Comparison of ENCODE assay signal across 1 cellular context in the genomic region with DNA sequence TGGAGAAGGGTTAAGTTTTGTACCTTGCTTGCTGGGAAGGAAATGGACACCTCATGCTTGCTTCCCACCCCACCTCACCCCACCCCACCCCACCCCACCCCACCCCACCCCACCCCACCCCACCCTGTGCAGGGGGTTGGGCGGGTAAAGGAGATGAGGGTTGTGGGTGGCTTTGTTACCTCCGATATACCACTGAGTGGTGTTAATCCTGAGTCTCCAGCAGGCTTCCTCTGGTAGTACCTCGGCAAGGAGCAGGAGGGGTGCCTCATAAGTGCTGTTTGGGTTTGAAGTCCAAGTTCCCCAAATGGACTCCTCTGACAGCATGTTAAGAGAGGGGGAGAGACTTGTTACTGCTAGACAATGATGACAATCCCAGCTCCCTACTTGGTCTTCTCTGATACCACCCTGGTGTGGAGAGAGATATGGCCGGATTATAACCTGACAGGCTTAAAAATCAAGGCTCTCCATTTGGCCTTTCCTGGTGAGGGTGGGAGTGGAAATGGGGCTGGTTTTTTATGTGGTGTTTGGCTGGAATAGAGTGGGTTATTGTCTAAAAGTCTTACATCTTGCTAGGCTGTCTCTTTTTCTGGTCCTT.
TF ChIP-seq lines count a peak whose summit lies in the region.

No MANE protein-coding gene starts in this region.

TF ChIP-seq in K562, 482 proteins besides CTCF, POLR2A, EP300 and RAD21 (continued from another document):
- TF ChIP-seq, protein P1, sequence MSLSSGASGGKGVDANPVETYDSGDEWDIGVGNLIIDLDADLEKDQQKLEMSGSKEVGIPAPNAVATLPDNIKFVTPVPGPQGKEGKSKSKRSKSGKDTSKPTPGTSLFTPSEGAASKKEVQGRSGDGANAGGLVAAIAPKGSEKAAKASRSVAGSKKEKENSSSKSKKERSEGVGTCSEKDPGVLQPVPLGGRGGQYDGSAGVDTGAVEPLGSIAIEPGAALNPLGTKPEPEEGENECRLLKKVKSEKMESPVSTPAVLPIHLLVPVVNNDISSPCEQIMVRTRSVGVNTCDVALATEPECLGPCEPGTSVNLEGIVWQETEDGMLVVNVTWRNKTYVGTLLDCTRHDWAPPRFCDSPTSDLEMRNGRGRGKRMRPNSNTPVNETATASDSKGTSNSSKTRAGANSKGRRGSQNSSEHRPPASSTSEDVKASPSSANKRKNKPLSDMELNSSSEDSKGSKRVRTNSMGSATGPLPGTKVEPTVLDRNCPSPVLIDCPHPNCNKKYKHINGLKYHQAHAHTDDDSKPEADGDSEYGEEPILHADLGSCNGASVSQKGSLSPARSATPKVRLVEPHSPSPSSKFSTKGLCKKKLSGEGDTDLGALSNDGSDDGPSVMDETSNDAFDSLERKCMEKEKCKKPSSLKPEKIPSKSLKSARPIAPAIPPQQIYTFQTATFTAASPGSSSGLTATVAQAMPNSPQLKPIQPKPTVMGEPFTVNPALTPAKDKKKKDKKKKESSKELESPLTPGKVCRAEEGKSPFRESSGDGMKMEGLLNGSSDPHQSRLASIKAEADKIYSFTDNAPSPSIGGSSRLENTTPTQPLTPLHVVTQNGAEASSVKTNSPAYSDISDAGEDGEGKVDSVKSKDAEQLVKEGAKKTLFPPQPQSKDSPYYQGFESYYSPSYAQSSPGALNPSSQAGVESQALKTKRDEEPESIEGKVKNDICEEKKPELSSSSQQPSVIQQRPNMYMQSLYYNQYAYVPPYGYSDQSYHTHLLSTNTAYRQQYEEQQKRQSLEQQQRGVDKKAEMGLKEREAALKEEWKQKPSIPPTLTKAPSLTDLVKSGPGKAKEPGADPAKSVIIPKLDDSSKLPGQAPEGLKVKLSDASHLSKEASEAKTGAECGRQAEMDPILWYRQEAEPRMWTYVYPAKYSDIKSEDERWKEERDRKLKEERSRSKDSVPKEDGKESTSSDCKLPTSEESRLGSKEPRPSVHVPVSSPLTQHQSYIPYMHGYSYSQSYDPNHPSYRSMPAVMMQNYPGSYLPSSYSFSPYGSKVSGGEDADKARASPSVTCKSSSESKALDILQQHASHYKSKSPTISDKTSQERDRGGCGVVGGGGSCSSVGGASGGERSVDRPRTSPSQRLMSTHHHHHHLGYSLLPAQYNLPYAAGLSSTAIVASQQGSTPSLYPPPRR (CRISPR knock-in tag; IDR thresholded peaks at IDR 0.05; ENCODE audit: borderline replicate concordance): no peak
- TF ChIP-seq HNRNPH1 (optimal IDR thresholded peaks at IDR 0.05; ENCODE audit: low read depth, low read length) (no peak), RCOR1 (IDR thresholded peaks at IDR 0.05; ENCODE audit: borderline replicate concordance in 1 of 2, low read depth in 2 of 2, low read length in 2 of 2) (peak in 1 of 2 experiments; percentile 63; a peak in 1 of 4 replicates), ZFX (CRISPR knock-in tag; IDR thresholded peaks at IDR 0.05) (no peak), ATF7 (IDR thresholded peaks at IDR 0.05) (no peak), SP2 (IDR thresholded peaks at IDR 0.05; ENCODE audit: extremely low read depth, low read depth, low read length, poor library complexity, severe bottlenecking) (no peak), ZNF354B (CRISPR knock-in tag; IDR thresholded peaks at IDR 0.05) (no peak), MAZ (CRISPR knock-in tag; conservative IDR thresholded peaks at IDR 0.05 in 1 of 2, IDR thresholded peaks at IDR 0.05 in 1 of 2) (no peak), PRMT5 (CRISPR knock-in tag; IDR thresholded peaks at IDR 0.05) (no peak), EHMT2 (IDR thresholded peaks at IDR 0.05) (no peak), E2F8 (IDR thresholded peaks at IDR 0.05; ENCODE audit: low read depth, partially characterized antibody) (no peak), ZC3H4 (CRISPR knock-in tag; IDR thresholded peaks at IDR 0.05; ENCODE audit: borderline replicate concordance) (no peak)
- TF ChIP-seq, protein P2, sequence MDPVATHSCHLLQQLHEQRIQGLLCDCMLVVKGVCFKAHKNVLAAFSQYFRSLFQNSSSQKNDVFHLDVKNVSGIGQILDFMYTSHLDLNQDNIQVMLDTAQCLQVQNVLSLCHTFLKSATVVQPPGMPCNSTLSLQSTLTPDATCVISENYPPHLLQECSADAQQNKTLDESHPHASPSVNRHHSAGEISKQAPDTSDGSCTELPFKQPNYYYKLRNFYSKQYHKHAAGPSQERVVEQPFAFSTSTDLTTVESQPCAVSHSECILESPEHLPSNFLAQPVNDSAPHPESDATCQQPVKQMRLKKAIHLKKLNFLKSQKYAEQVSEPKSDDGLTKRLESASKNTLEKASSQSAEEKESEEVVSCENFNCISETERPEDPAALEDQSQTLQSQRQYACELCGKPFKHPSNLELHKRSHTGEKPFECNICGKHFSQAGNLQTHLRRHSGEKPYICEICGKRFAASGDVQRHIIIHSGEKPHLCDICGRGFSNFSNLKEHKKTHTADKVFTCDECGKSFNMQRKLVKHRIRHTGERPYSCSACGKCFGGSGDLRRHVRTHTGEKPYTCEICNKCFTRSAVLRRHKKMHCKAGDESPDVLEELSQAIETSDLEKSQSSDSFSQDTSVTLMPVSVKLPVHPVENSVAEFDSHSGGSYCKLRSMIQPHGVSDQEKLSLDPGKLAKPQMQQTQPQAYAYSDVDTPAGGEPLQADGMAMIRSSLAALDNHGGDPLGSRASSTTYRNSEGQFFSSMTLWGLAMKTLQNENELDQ (CRISPR knock-in tag; IDR thresholded peaks at IDR 0.05; ENCODE audit: borderline replicate concordance): no peak
